In the genomic region with DNA sequence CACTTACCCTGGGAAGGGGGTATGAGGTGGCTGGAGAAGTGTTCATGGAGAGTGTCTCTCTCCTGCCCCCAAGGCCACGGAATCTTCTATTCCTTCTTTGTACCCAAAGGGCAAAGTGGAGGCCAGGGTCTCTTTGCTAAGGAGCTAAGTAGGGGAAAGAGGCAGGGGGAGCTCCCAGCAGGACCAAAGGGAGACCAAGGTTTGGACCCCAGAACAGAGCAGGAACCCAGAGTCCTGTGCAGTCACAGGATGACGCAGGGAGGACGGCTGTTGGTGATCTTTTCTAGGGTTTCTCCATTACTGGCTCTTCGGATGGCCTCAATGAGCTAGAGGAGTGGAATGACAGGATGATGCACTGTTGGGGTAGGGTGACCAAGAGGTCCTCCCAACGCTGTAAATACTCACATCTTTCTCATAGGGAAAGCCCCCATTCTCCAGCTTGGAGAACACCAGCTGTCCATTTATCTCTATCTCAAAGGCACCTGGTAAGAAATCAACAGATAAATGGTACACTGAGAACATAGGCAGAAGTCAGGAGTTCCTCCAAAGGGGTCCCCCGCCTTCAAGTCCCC, we compare ENCODE assay signal across 8 cellular contexts. TPM values are rescaled to one million over a fixed set of nuclear protein-coding genes. Genes with fewer than 3 reads are reported as not detected.
DNase-seq lines count a peak whose midpoint lies in the region; ATAC-seq and TF ChIP-seq lines count a peak whose summit lies in the region.

No MANE protein-coding gene starts in this region.

- H3K4me1 ChIP-seq in BE2C (no peaks in the 10 kb centered on the region), Karpas-422 (ENCODE audit: low read length) (peaks cover 12% of the 10 kb centered on the region)

- H3K36me3 Mint-ChIP-seq in nephron progenitor cell (ENCODE audit: low read depth), result peaks cover 5% of the 10 kb centered on the region

- peak overlapping the region; percentile 99 for H3K4me2 ChIP-seq in Karpas-422 (ENCODE audit: low read depth, low read length, poor library complexity, severe bottlenecking)

- ATAC-seq in GM21529 (IDR thresholded peaks at IDR 0.05; ENCODE audit: unreplicated experiment) (no peak), HG03378 (IDR thresholded peaks at IDR 0.05; ENCODE audit: unreplicated experiment) (no peak)

- H3K9ac ChIP-seq in Karpas-422 (ENCODE audit: low read length), result peak overlapping the region; percentile 96

- H3K4me1 Mint-ChIP-seq in nephron progenitor cell, result peaks cover 10% of the 10 kb centered on the region

- H3K27ac ChIP-seq in Karpas-422 (ENCODE audit: low read length) (peak overlapping the region; percentile 56; the same call in 1 of the 2 replicates), dorsolateral prefrontal cortex (peak overlapping the region in 30 of 59 donors; percentile 68 to 95 (median 87))

- TF ChIP-seq CTCF in BE2C (IDR thresholded peaks at IDR 0.05; ENCODE audit: low read depth, low read length) (no peak), dorsolateral prefrontal cortex (IDR thresholded peaks at IDR 0.05 in 54 of 56, conservative IDR thresholded peaks at IDR 0.05 in 2 of 56; ENCODE audit: low read depth in 1 of 56, partially characterized antibody in 56 of 56) (no peak), nephron progenitor cell (IDR thresholded peaks at IDR 0.05) (no peak)

- H3K9me3 Mint-ChIP-seq in nephron progenitor cell, result no peaks in the 10 kb centered on the region

- no peaks in the 10 kb centered on the region for H3K9me2 ChIP-seq in Karpas-422 (replicated peaks; ENCODE audit: insufficient read depth, low read length)

- no peak overlapping the region for H2AFZ ChIP-seq in Karpas-422 (ENCODE audit: low read length)

- no peaks in the 10 kb centered on the region for H3K36me3 ChIP-seq in BE2C
- peaks cover 11% of the 10 kb centered on the region for H3K36me3 ChIP-seq in Karpas-422 (ENCODE audit: insufficient read depth, low read length)

- intact Hi-C loops in dorsolateral prefrontal cortex (cut with DNase I), result loop anchor here (2.0 to 5.0 kb wide), 3 partner anchors 41 to 198 kb away; partner anchors contain the start of genes LRRC3C (in 1 of the 2), ORMDL3 (in 1 of the 2) and PGAP3 (in 1 of the 2)

- H3K4me3 ChIP-seq in BE2C (ENCODE audit: low read depth, low read length), result peak overlapping the region; percentile 82
- H3K4me3 ChIP-seq in Karpas-422 (ENCODE audit: low read length), result peak overlapping the region; percentile 95
- H3K4me3 ChIP-seq in dorsolateral prefrontal cortex, result peak overlapping the region; percentile 70 to 100 (median 92)

- H3K9me3 ChIP-seq in BE2C, result no peaks in the 10 kb centered on the region
- no peaks in the 10 kb centered on the region for H3K9me3 ChIP-seq in Karpas-422 (ENCODE audit: low read length)

- peaks cover 21% of the 10 kb centered on the region for H3K27me3 Mint-ChIP-seq in nephron progenitor cell (ENCODE audit: low read depth, poor library complexity)

- no peaks in the 10 kb centered on the region for H4K20me1 ChIP-seq in Karpas-422 (ENCODE audit: insufficient read depth, low read depth, low read length)

- H3K27ac Mint-ChIP-seq in nephron progenitor cell, result no peak overlapping the region

- peaks cover 16% of the 10 kb centered on the region for H3K79me2 ChIP-seq in Karpas-422 (ENCODE audit: low read length)

- H3K27me3 ChIP-seq in BE2C, result no peaks in the 10 kb centered on the region
- H3K27me3 ChIP-seq in Karpas-422 (ENCODE audit: low read length), result no peaks in the 10 kb centered on the region
- H3K27me3 ChIP-seq in dorsolateral prefrontal cortex, result no peaks in the 10 kb centered on the region

- DNase-seq in BE2C, result no peak
- DNase-seq in Karpas-422, result no peak
- DNase-seq in dorsolateral prefrontal cortex, result no peak
- no peak for DNase-seq in nephron progenitor cell
- DNase-seq in NCI-H510A treated with DMSO at 0.1 percent for 48 hours (lab: John Stamatoyannopoulos, UW), result no peak
- DNase-seq in LoVo (ENCODE audit: low spot score), result no peak

- H3K4me3 Mint-ChIP-seq in nephron progenitor cell, result peak overlapping the region; percentile 88

RNA-seq across cellular contexts. Expression of gene MIEN1, which starts 1.0 kb away (rescaled TPM):
- polyA plus RNA-seq in BE2C (2012; ENCODE audit: insufficient read depth, insufficient read length, low read depth), result 56.4 TPM
- total RNA-seq in Karpas-422 (2014; rRNA removed; shearing (Covaris generic); ENCODE audit: low replicate concordance), result 77.8 and 78.6 TPM in 2 replicates
- 10 to 100 TPM; 37.4 to 67.6 (median 52.1) TPM for total RNA-seq in dorsolateral prefrontal cortex

RNA-seq across cellular contexts. Expression of gene GRB7, which starts 8.4 kb away (rescaled TPM):
- not detected for polyA plus RNA-seq in BE2C (2012; ENCODE audit: insufficient read depth, insufficient read length, low read depth)
- 0.18 and 1.5 TPM in 2 replicates for total RNA-seq in Karpas-422 (2014; rRNA removed; shearing (Covaris generic); ENCODE audit: low replicate concordance)
- total RNA-seq in dorsolateral prefrontal cortex, result 1 to 10 TPM in 99 of 120 experiments, under 1 TPM in 20, not detected in 1; 0.31 to 8.2 (median 1.8) TPM

RNA-seq across cellular contexts. Expression of gene ERBB2, which starts 29.5 kb away (rescaled TPM):
- polyA plus RNA-seq in BE2C (2012; ENCODE audit: insufficient read depth, insufficient read length, low read depth), result 2.5 TPM
- total RNA-seq in Karpas-422 (2014; rRNA removed; shearing (Covaris generic); ENCODE audit: low replicate concordance), result 7.3 and 10.9 TPM in 2 replicates
- 10 to 100 TPM in 110 of 120 experiments, 1 to 10 TPM in 10; 7.9 to 41.1 (median 16.5) TPM for total RNA-seq in dorsolateral prefrontal cortex

RNA-seq across cellular contexts. Expression of gene PGAP3, which starts 41.5 kb away (rescaled TPM):
- polyA plus RNA-seq in BE2C (2012; ENCODE audit: insufficient read depth, insufficient read length, low read depth), result 30.5 TPM
- 10.6 and 20.2 TPM in 2 replicates for total RNA-seq in Karpas-422 (2014; rRNA removed; shearing (Covaris generic); ENCODE audit: low replicate concordance)
- total RNA-seq in dorsolateral prefrontal cortex, result 10 to 100 TPM; 14.2 to 41.1 (median 27.6) TPM
